Comparison of ENCODE assay signal across 8 cellular contexts in the genomic region with DNA sequence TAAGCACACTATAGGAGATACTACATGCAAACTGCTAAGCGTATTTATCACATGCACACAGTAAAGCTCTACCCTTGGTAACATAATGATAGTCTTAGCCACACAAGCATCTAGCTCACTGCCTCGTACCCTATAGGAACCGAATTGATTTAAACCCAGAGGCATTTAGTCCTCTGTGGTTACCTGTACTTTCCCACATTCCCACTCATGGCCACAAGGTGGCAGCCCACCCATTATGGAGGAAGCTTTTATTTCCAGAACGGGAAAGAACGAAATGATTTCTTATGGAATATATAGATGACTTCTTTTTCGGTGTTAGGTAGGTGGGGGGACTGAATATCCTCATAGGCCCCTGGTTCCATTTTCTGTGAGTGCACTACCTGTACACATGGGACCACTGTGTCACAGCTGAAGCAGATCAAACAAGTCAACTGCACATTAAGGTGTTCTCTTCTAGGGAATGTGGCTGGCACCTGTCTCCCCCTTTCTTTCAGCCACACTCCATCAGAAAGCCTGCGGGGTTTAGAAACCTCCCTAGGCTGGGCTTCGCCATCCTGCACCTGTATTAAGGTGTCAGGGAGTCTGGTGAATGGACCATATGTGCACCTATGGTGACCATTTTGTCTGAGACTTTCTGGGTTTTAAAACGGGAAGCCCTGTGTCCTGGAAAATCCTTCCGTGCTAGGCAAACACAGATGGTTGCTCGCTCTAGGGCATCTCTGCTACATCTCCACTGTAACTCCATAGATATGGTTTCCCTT.
A peak's percentile ranks its signal among the peaks of the same experiment; 100 is the strongest.
DNase-seq lines count a peak whose midpoint lies in the region; ATAC-seq, FAIRE-seq and TF ChIP-seq lines count a peak whose summit lies in the region.

No MANE protein-coding gene starts in this region.

- H2BK5ac ChIP-seq in H1 (ENCODE audit: low read depth, low read length) (no peak overlapping the region), mesenchymal stem cell (ENCODE audit: low read depth, low read length, poor library complexity, severe bottlenecking) (no peak overlapping the region)

- no peak overlapping the region for H3K56ac ChIP-seq in H1 (replicated peaks; ENCODE audit: insufficient read length, low read depth, low read length)

- no peak overlapping the region for H3K23ac ChIP-seq in H1 (ENCODE audit: insufficient read length)
- H3K23ac ChIP-seq in mesenchymal stem cell (ENCODE audit: low read length in 2 of 2), result no peak overlapping the region

- peak; percentile 70 for ATAC-seq in HG02870 (IDR thresholded peaks at IDR 0.05; ENCODE audit: unreplicated experiment)

- no peak overlapping the region for H3K4me3 ChIP-seq in H1 (ENCODE audit: extremely low read depth in 1 of 4, insufficient read depth in 2 of 4, low read depth in 3 of 4, low read length in 4 of 4)
- no peak overlapping the region for H3K4me3 ChIP-seq in mesenchymal stem cell (ENCODE audit: insufficient read depth in 1 of 2, low read depth in 1 of 2, low read length in 2 of 2)

- H2AFZ ChIP-seq in H1 (ENCODE audit: low read length) (no peak overlapping the region), mesenchymal stem cell (ENCODE audit: low read depth, low read length) (no peak overlapping the region)

- H3K79me1 ChIP-seq in H1 (ENCODE audit: low read depth, low read length), result no peaks in the 10 kb centered on the region
- no peaks in the 10 kb centered on the region for H3K79me1 ChIP-seq in mesenchymal stem cell (replicated peaks; ENCODE audit: low read length, poor library complexity, severe bottlenecking)

- no peak overlapping the region for H4K8ac ChIP-seq in H1 (ENCODE audit: extremely low read depth, insufficient read depth, low read length)
- H4K8ac ChIP-seq in mesenchymal stem cell (ENCODE audit: low read length), result no peak overlapping the region

- H3K23me2 ChIP-seq in H1 (ENCODE audit: low read depth, low read length), result no peaks in the 10 kb centered on the region

- POLR2A ChIA-PET in H1 (lab: Charles Lee; ENCODE audit: partially characterized antibody), result interaction anchor here (1.2 kb wide), 1 partner anchor 597 kb away, joined by 3 read pairs; no protein-coding TSS in a partner anchor

- no peak overlapping the region for H2BK20ac ChIP-seq in H1 (ENCODE audit: low read length)

- H3K27me3 ChIP-seq in H1 (replicated peaks in 1 of 4; ENCODE audit: control insufficient read depth in 3 of 4, extremely low read depth in 1 of 4, insufficient read depth in 3 of 4, low read length in 3 of 4), result no peaks in the 10 kb centered on the region
- peaks cover 0 to 28% of the 10 kb centered on the region in 2 experiments for H3K27me3 ChIP-seq in mesenchymal stem cell (ENCODE audit: control insufficient read depth in 1 of 2, insufficient read depth in 1 of 2, low read length in 2 of 2)

- no peak overlapping the region for H4K5ac ChIP-seq in H1 (ENCODE audit: insufficient read length, low read depth, low read length)

- no peak overlapping the region for H2AK5ac ChIP-seq in H1 (ENCODE audit: low read depth, low read length)
- no peak overlapping the region for H2AK5ac ChIP-seq in mesenchymal stem cell (ENCODE audit: low read length, severe bottlenecking)

- H3K27ac ChIP-seq in H1 (ENCODE audit: low read depth, low read length), result no peak overlapping the region
- no peak overlapping the region for H3K27ac ChIP-seq in mesenchymal stem cell (ENCODE audit: low read length, poor library complexity, severe bottlenecking)

- H3K9me3 ChIP-seq in H1 (ENCODE audit: insufficient read depth in 2 of 2, low read depth in 1 of 2, low read length in 1 of 2) (no peaks in the 10 kb centered on the region), mesenchymal stem cell (ENCODE audit: control insufficient read depth, low read length) (no peaks in the 10 kb centered on the region)

- H4K91ac ChIP-seq in H1 (replicated peaks; ENCODE audit: insufficient read length, low read length) (no peak overlapping the region), mesenchymal stem cell (ENCODE audit: low read length) (no peak overlapping the region)

- FAIRE-seq in H1 (lab: Jason Lieb, UNC), result peak; percentile 96

- H3K36me3 ChIP-seq in H1 (ENCODE audit: control insufficient read depth in 2 of 4, insufficient read depth in 4 of 4, low read length in 3 of 4) (no peaks in the 10 kb centered on the region), mesenchymal stem cell (ENCODE audit: control insufficient read depth in 1 of 2, insufficient read depth in 2 of 2, low read depth in 1 of 2, low read length in 2 of 2) (peaks cover 0 to 3% of the 10 kb centered on the region in 2 experiments)

- H3K4me2 ChIP-seq in H1 (ENCODE audit: insufficient read depth in 1 of 2, low read depth in 2 of 2, low read length in 2 of 2), result no peak overlapping the region
- no peak overlapping the region for H3K4me2 ChIP-seq in mesenchymal stem cell (ENCODE audit: low read length, poor library complexity, severe bottlenecking)

- 54% methylated on average over 11 of the region's 11 CpGs; no CpG with 5 or more reads in 1 of the 2 experiments for WGBS in H1 (ENCODE audit: extremely low coverage in 1 of 2, insufficient coverage in 1 of 2, insufficient read length in 1 of 2, insufficient replicate concordance in 2 of 2, low coverage in 1 of 2, low lambda C conversion rate in 2 of 2, missing lambda C conversion rate in 1 of 2), 2 experiments
- 39% methylated on average over 11 of the region's 11 CpGs for WGBS in mesenchymal stem cell

- TF ChIP-seq POLR2A in H1 (IDR thresholded peaks at IDR 0.05; ENCODE audit: control extremely low read depth in 1 of 2, low read depth in 2 of 2, low read length in 2 of 2), result no peak

- H3K79me2 ChIP-seq in H1 (ENCODE audit: control insufficient read depth in 1 of 2, insufficient read depth in 2 of 2, low read length in 2 of 2), result no peaks in the 10 kb centered on the region

- no peak overlapping the region for H3K9ac ChIP-seq in H1 (replicated peaks in 1 of 4; ENCODE audit: extremely low read depth in 1 of 4, low read depth in 3 of 4, low read length in 3 of 4)
- no peak overlapping the region for H3K9ac ChIP-seq in mesenchymal stem cell (ENCODE audit: low read length)

- H3K18ac ChIP-seq in H1 (ENCODE audit: extremely low read depth, low read length), result no peak overlapping the region
- H3K18ac ChIP-seq in mesenchymal stem cell (ENCODE audit: low read depth in 1 of 2, low read length in 2 of 2), result no peak overlapping the region

- peaks cover 3 to 22% (median 13%) of the 10 kb centered on the region in 4 experiments; a peak in 6 of 7 replicates for H3K4me1 ChIP-seq in H1 (replicated peaks in 1 of 4; ENCODE audit: control insufficient read depth in 3 of 4, insufficient read depth in 4 of 4, low read length in 3 of 4)
- no peaks in the 10 kb centered on the region for H3K4me1 ChIP-seq in mesenchymal stem cell (ENCODE audit: control insufficient read depth, insufficient read depth, low read depth, low read length)

- peak; percentile 92 to 94 for TF ChIP-seq RAD21 in H1 (IDR thresholded peaks at IDR 0.05 in 1 of 2, conservative IDR thresholded peaks at IDR 0.05 in 1 of 2; ENCODE audit: low read depth in 2 of 2, low read length in 2 of 2)

- H2BK12ac ChIP-seq in H1 (ENCODE audit: low read depth, low read length) (no peak overlapping the region), mesenchymal stem cell (ENCODE audit: low read length in 2 of 2) (no peak overlapping the region)

- no peaks in the 10 kb centered on the region for H4K20me1 ChIP-seq in H1 (replicated peaks in 1 of 2; ENCODE audit: control insufficient read depth in 1 of 2, insufficient read depth in 2 of 2, low read length in 2 of 2)

- H3K4ac ChIP-seq in H1 (replicated peaks; ENCODE audit: insufficient read length, low read depth, low read length) (no peak overlapping the region), mesenchymal stem cell (ENCODE audit: low read depth in 1 of 2, low read length in 2 of 2) (no peak overlapping the region)

- CTCF ChIA-PET in H1 (lab: Charles Lee; ENCODE audit: partially characterized antibody), result interaction anchor here (0.6 to 8.1 kb wide), 74 partner anchors 9 to 947 kb away, joined by 3 to 69 read pairs (median 4); partner anchors contain the start of genes SLIT3 and SPDL1

- H2BK15ac ChIP-seq in H1 (ENCODE audit: low read length) (no peak overlapping the region), mesenchymal stem cell (ENCODE audit: low read depth, poor library complexity, severe bottlenecking) (no peak overlapping the region)

- H3K14ac ChIP-seq in H1 (ENCODE audit: insufficient read length) (no peak overlapping the region), mesenchymal stem cell (ENCODE audit: low read length in 2 of 2) (no peak overlapping the region)

- H2BK120ac ChIP-seq in H1 (replicated peaks; ENCODE audit: low read depth, low read length) (no peak overlapping the region), mesenchymal stem cell (ENCODE audit: low read depth, low read length) (no peak overlapping the region)

- TF ChIP-seq CTCF in H1 (IDR thresholded peaks at IDR 0.05; ENCODE audit: control extremely low read depth in 1 of 3, insufficient read depth in 1 of 3, low read depth in 1 of 3, low read length in 3 of 3), result peak; percentile 46 to 85 (median 78)

- DNase-seq in DMS79 treated with DMSO at 0.1 percent for 48 hours (lab: John Stamatoyannopoulos, UW) (peak; percentile 34), DMS79 (lab: John Stamatoyannopoulos, UW) (no peak), NCI-H2171 treated with DMSO at 0.1 percent for 48 hours (lab: John Stamatoyannopoulos, UW) (peak; percentile 50), H1 (ENCODE audit: low read depth in 1 of 2, low spot score in 2 of 2) (peak; percentile 25 to 91), mesenchymal stem cell (peak; percentile 61)
- DNase-seq in activated CD4-positive, alpha-beta T cell treated with anti-CD3 and anti-CD28 coated beads, Interleukin-2, amount 50 U/mL, for 1 hour, result peak; percentile 38
- DNase-seq in stimulated activated CD8-positive, alpha-beta memory T cell treated with anti-CD3 and anti-CD28 coated beads, Interleukin-4, amount 100 ng/mL, for 48 hours, result peak; percentile 83

- no peak for TF ChIP-seq EP300 in H1 (IDR thresholded peaks at IDR 0.05; ENCODE audit: borderline replicate concordance in 1 of 2, low read depth in 2 of 2, low read length in 2 of 2)

TF ChIP-seq in H1, 55 proteins besides CTCF, POLR2A, EP300 and RAD21:
- no peak for TF ChIP-seq POU5F1 (IDR thresholded peaks at IDR 0.05; ENCODE audit: low read depth, low read length)
- TF ChIP-seq EGR1 (IDR thresholded peaks at IDR 0.05; ENCODE audit: borderline replicate concordance, low read depth, low read length), result no peak
- no peak for TF ChIP-seq NRF1 (IDR thresholded peaks at IDR 0.05; ENCODE audit: low read depth, low read length)
- peak; percentile 45; the same call in 1 of the 2 replicates for TF ChIP-seq TEAD4 (IDR thresholded peaks at IDR 0.05; ENCODE audit: low read depth, low read length)
- no peak for TF ChIP-seq CHD1 (IDR thresholded peaks at IDR 0.05; ENCODE audit: low read depth, low read length)
- no peak for TF ChIP-seq SP1 (IDR thresholded peaks at IDR 0.05; ENCODE audit: low read depth, low read length)
TF ChIP-seq in H1: peak in this region for 1.
